In the genomic region with DNA sequence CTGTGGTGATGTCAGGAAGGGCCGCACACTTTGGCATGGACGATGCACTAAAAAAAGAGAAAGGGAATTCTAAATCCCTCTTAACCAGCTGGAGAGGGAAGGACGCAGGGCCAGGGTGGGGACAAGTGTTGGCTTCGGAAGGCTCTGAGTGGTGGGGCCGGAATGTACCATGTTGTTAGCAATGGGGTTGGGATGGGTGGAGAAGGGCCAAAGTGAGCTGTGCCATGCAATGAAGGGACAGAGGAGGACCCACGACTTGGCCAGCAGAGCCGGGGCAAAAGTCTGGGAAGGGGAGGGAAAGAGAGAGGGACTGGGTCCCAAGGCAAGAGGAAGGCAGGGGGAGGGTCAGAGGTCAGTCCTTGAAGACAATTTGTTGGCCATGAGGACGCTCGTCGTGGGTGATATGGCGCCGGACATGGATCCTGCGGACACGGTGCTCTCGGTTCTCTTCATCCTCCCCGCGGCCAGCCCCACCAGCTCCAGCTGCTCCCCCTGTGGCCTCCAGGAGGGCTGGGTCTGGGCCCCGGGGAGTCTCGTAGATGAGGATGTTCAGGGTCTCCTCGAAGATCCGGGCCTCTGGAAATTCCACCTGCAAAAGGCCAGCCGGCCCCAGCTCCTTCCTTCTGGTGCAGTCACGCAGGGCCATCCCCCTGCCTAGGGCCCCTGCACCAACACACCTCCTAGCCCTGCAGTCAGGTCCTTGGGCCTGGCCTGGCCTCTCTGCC, we compare ENCODE assay signal across 18 cellular contexts. TPM values are rescaled to one million over a fixed set of nuclear protein-coding genes. Genes with fewer than 3 reads are reported as not detected.
"Had no signal": no experiment of that assay in that cellular context is flagged by ENCODE, and none has a peak within 500 bp of the region (broad histone marks: within the 10 kb centered on the region; RNA-seq: fewer than 3 reads in every experiment).

No MANE protein-coding gene starts in this region.

- H3K36me3 ChIP-seq: adrenal gland had no signal

- ATAC-seq: activated CD4-positive, alpha-beta T cell treated with anti-CD3 and anti-CD28 coated beads for 36 hours; activated naive CD4-positive, alpha-beta T cell treated with anti-CD3 and anti-CD28 coated beads, Interleukin-2, amount 50 U/mL, for 72 hours; effector memory CD8-positive, alpha-beta T cell; naive thymus-derived CD4-positive, alpha-beta T cell had no signal

- H3K9me3 Mint-ChIP-seq: activated CD4-positive, alpha-beta memory T cell treated with anti-CD3 and anti-CD28 coated beads for 36 hours; activated naive CD4-positive, alpha-beta T cell treated with anti-CD3 and anti-CD28 coated beads, Interleukin-2, amount 50 U/mL, for 72 hours; activated T-helper 1 cell treated with anti-CD3 and anti-CD28 coated beads, Interleukin-12 subunit alpha, Interleukin-12 subunit beta, Interleukin-2, Interleukin-4 antibody, amounts not matched to agents 30 ng/mL and 10 ng/mL and 1 ng/mL, durations not matched to agents 14 hours and 24 hours and 36 hours; dendritic cell treated with granulocyte-macrophage colony-stimulating factor and Interleukin-4, amounts not matched to agents 40 ng/mL and 50 ng/mL, for 4 days; effector memory CD8-positive, alpha-beta T cell; naive thymus-derived CD4-positive, alpha-beta T cell; stimulated activated naive CD8-positive, alpha-beta T cell treated with anti-CD3 and anti-CD28 coated beads, Interleukin-15, Interleukin-2, amounts not matched to agents 100 ng/mL and 50 ng/mL, for 24 hours had no signal

- H3K4me3 Mint-ChIP-seq: activated CD4-positive, alpha-beta memory T cell treated with anti-CD3 and anti-CD28 coated beads for 36 hours; activated CD4-positive, alpha-beta T cell treated with anti-CD3 and anti-CD28 coated beads for 36 hours; activated T-helper 1 cell treated with anti-CD3 and anti-CD28 coated beads, Interleukin-12 subunit alpha, Interleukin-12 subunit beta, Interleukin-2, Interleukin-4 antibody, amounts not matched to agents 30 ng/mL and 10 ng/mL and 1 ng/mL, durations not matched to agents 14 hours and 24 hours and 36 hours; dendritic cell treated with granulocyte-macrophage colony-stimulating factor and Interleukin-4, amounts not matched to agents 40 ng/mL and 50 ng/mL, for 4 days; effector memory CD8-positive, alpha-beta T cell; naive thymus-derived CD4-positive, alpha-beta T cell; stimulated activated naive CD8-positive, alpha-beta T cell treated with anti-CD3 and anti-CD28 coated beads, Interleukin-15, Interleukin-2, amounts not matched to agents 100 ng/mL and 50 ng/mL, for 24 hours had no signal

- DNase-seq: activated CD4-positive, alpha-beta memory T cell treated with anti-CD3 and anti-CD28 coated beads for 36 hours; activated CD4-positive, alpha-beta T cell treated with anti-CD3 and anti-CD28 coated beads for 36 hours; activated gamma-delta T cell treated with Interleukin-2 at 50 U/mL for 16 hours; activated T-cell treated with anti-CD3 and anti-CD28 coated beads for 4 hours; adrenal gland; effector memory CD8-positive, alpha-beta T cell; esophagus squamous epithelium; mesenchymal stem cell; naive thymus-derived CD4-positive, alpha-beta T cell; stimulated activated CD4-positive, alpha-beta T cell treated with anti-CD3 and anti-CD28 coated beads, Interleukin-12 subunit alpha, Interleukin-12 subunit beta, amount 100 ng/mL, for 4 hours; stimulated activated CD4-positive, alpha-beta T cell treated with anti-CD3 and anti-CD28 coated beads, Interleukin-1b, Interleukin-23, amount 100 ng/mL, for 48 hours had no signal

- H3K36me3 Mint-ChIP-seq: activated CD4-positive, alpha-beta memory T cell treated with anti-CD3 and anti-CD28 coated beads for 36 hours; activated naive CD4-positive, alpha-beta T cell treated with anti-CD3 and anti-CD28 coated beads, Interleukin-2, amount 50 U/mL, for 72 hours had no signal

- H3K27ac Mint-ChIP-seq: activated CD4-positive, alpha-beta memory T cell treated with anti-CD3 and anti-CD28 coated beads for 36 hours; activated CD4-positive, alpha-beta T cell treated with anti-CD3 and anti-CD28 coated beads for 36 hours; activated T-helper 1 cell treated with anti-CD3 and anti-CD28 coated beads, Interleukin-12 subunit alpha, Interleukin-12 subunit beta, Interleukin-2, Interleukin-4 antibody, amounts not matched to agents 30 ng/mL and 10 ng/mL and 1 ng/mL, durations not matched to agents 14 hours and 24 hours and 36 hours; dendritic cell treated with granulocyte-macrophage colony-stimulating factor and Interleukin-4, amounts not matched to agents 40 ng/mL and 50 ng/mL, for 4 days; stimulated activated naive CD8-positive, alpha-beta T cell treated with anti-CD3 and anti-CD28 coated beads, Interleukin-15, Interleukin-2, amounts not matched to agents 100 ng/mL and 50 ng/mL, for 24 hours had no signal

- H3K4me3 ChIP-seq: adrenal gland, esophagus squamous epithelium, tibial nerve had no signal

- H3K4me1 ChIP-seq: adrenal gland, esophagus squamous epithelium, tibial nerve had no signal

- H3K27me3 ChIP-seq: adrenal gland, tibial nerve had no signal

- H3K9me3 ChIP-seq: adrenal gland, esophagus squamous epithelium, neutrophil, tibial nerve had no signal

- H3K27me3 Mint-ChIP-seq: activated CD4-positive, alpha-beta memory T cell treated with anti-CD3 and anti-CD28 coated beads for 36 hours; activated CD4-positive, alpha-beta T cell treated with anti-CD3 and anti-CD28 coated beads for 36 hours; effector memory CD8-positive, alpha-beta T cell; stimulated activated naive CD8-positive, alpha-beta T cell treated with anti-CD3 and anti-CD28 coated beads, Interleukin-15, Interleukin-2, amounts not matched to agents 100 ng/mL and 50 ng/mL, for 24 hours had no signal

- H3K27ac ChIP-seq: adrenal gland, esophagus squamous epithelium, neutrophil, tibial nerve had no signal

RNA-seq across cellular contexts. Expression of gene ASPHD1, which starts 6.4 kb away (rescaled TPM):
- polyA plus RNA-seq: naive thymus-derived CD4-positive, alpha-beta T cell had no signal

RNA-seq across cellular contexts. Expression of gene SEZ6L2, which starts 7.3 kb away (rescaled TPM):
- total RNA-seq: T-helper 2 cell treated with Interferon-gamma antibody and Interleukin-4, amounts not matched to agents 100 ng/mL and 5 ng/mL, for 36 hours had no signal
- polyA plus RNA-seq: naive thymus-derived CD4-positive, alpha-beta T cell had no signal
